Comparison of ENCODE assay signal across 2 cellular contexts in genomic region chr4:17867259-17867658, GRCh38.
TF ChIP-seq lines count a peak whose summit lies in the region.

No MANE protein-coding gene starts in this region.

TF ChIP-seq in Ishikawa, 13 proteins besides CTCF, POLR2A, EP300 and RAD21:
- TF ChIP-seq CEBPB (IDR thresholded peaks at IDR 0.05): no peak
- TF ChIP-seq MAX (IDR thresholded peaks at IDR 0.05): no peak
- no peak for TF ChIP-seq YY1 (IDR thresholded peaks at IDR 0.05; ENCODE audit: low read depth)
- TF ChIP-seq TEAD4 (IDR thresholded peaks at IDR 0.05): no peak
- TF ChIP-seq NFIC (IDR thresholded peaks at IDR 0.05): peak; percentile 30; the same call in 1 of the 2 replicates
- no peak for TF ChIP-seq ZBTB7A (IDR thresholded peaks at IDR 0.05; ENCODE audit: low read depth)
- no peak for TF ChIP-seq CREB1 (IDR thresholded peaks at IDR 0.05; ENCODE audit: low read depth)
- TF ChIP-seq USF1 (IDR thresholded peaks at IDR 0.05): no peak

TF ChIP-seq in K562, 482 proteins besides CTCF, POLR2A, EP300 and RAD21:
- TF ChIP-seq ZBTB40 (IDR thresholded peaks at IDR 0.05) (peak; percentile 86), ZBTB40 (CRISPR knock-in tag; IDR thresholded peaks at IDR 0.05) (0 out of 2 replicates have a peak, but pooled peaks have one; percentile 18), ZBTB1 (CRISPR knock-in tag; IDR thresholded peaks at IDR 0.05; ENCODE audit: borderline replicate concordance, low read depth) (no peak)
